In genomic region chr4:107930821-107931774, GRCh38 we compare ENCODE assay signal across 8 cellular contexts. TPM values are rescaled to one million over a fixed set of nuclear protein-coding genes. Genes with fewer than 3 reads are reported as not detected.
DNase-seq lines count a peak whose midpoint lies in the region; ATAC-seq and TF ChIP-seq lines count a peak whose summit lies in the region.

TSS of gene CYP2U1 (plus strand) at chr4:107931549. CDS start at chr4:107931644, 95 bp downstream.

- no peak within 1 kb of the TSS for H3K27ac ChIP-seq in A673 (ENCODE audit: low read depth, low read length, poor library complexity, severe bottlenecking)

- CTCF ChIA-PET in A673 (lab: Charles Lee): no interaction called here
- CTCF ChIA-PET in activated CD4-positive, alpha-beta T cell treated with anti-CD3 and anti-CD28 coated beads for 36 hours (lab: Charles Lee): interaction anchor here (0.9 to 1.8 kb wide), 4 partner anchors 10 to 640 kb away, joined by 3 to 5 read pairs (median 3); no protein-coding TSS in a partner anchor

- intact Hi-C loops in A673 (cut with micrococcal nuclease; ENCODE audit: unreplicated experiment): no loop called here
- intact Hi-C loops in activated CD4-positive, alpha-beta T cell treated with anti-CD3 and anti-CD28 coated beads for 36 hours (cut with DNase I, micrococcal nuclease): loop anchor here (1.0 to 2.0 kb wide), 3 partner anchors 58 to 211 kb away; partner anchors contain the start of genes HADH (in 2 of the 2) and PAPSS1 (in 2 of the 2)

- H3K27me3 ChIP-seq in A673 (replicated peaks; ENCODE audit: insufficient read depth, low read depth, low read length, poor library complexity): no peaks in the 10 kb centered on the region

- peak within 1 kb of the TSS; percentile 85 for H3K27ac Mint-ChIP-seq in activated CD4-positive, alpha-beta T cell treated with anti-CD3 and anti-CD28 coated beads for 36 hours
- peak within 1 kb of the TSS; percentile 97 for H3K27ac Mint-ChIP-seq in chondrocyte (ENCODE audit: unreplicated experiment)

- peaks cover 27% of the 10 kb centered on the region for H3K4me1 Mint-ChIP-seq in activated CD4-positive, alpha-beta T cell treated with anti-CD3 and anti-CD28 coated beads for 36 hours
- peaks cover 21% of the 10 kb centered on the region for H3K4me1 Mint-ChIP-seq in chondrocyte (ENCODE audit: low read depth)

- H3K9me3 Mint-ChIP-seq in activated CD4-positive, alpha-beta T cell treated with anti-CD3 and anti-CD28 coated beads for 36 hours (ENCODE audit: low read depth): no peaks in the 10 kb centered on the region
- no peaks in the 10 kb centered on the region for H3K9me3 Mint-ChIP-seq in chondrocyte (ENCODE audit: low read depth)

- peak; percentile 62 for DNase-seq in A673 (ENCODE audit: low spot score)
- DNase-seq in NCI-H345 (lab: John Stamatoyannopoulos, UW): peak; percentile 66
- DNase-seq in activated CD4-positive, alpha-beta T cell treated with anti-CD3 and anti-CD28 coated beads for 36 hours: peak; percentile 82
- DNase-seq in chondrocyte (ENCODE audit: low spot score): peak; percentile 91
- DNase-seq in left kidney (ENCODE audit: low read depth, low spot score): peak; percentile 93
- DNase-seq in stimulated activated CD4-positive, alpha-beta T cell treated with anti-CD3 and anti-CD28 coated beads, Interleukin-1b, Interleukin-23, amount 100 ng/mL, for 48 hours: peak; percentile 65

- H3K4me3 Mint-ChIP-seq in activated CD4-positive, alpha-beta T cell treated with anti-CD3 and anti-CD28 coated beads for 36 hours: peak within 1 kb of the TSS; percentile 71
- H3K4me3 Mint-ChIP-seq in chondrocyte (ENCODE audit: unreplicated experiment): peak within 1 kb of the TSS; percentile 89

- H3K36me3 Mint-ChIP-seq in activated CD4-positive, alpha-beta T cell treated with anti-CD3 and anti-CD28 coated beads for 36 hours (ENCODE audit: low read depth): peaks cover 5% of the 10 kb centered on the region
- H3K36me3 Mint-ChIP-seq in chondrocyte (ENCODE audit: low read depth): no peaks in the 10 kb centered on the region

- BruUV-seq in A673 (replicated peaks; lab: Mats Ljungman, UMichigan): no TSS peak

- ATAC-seq in GM18520 (IDR thresholded peaks at IDR 0.05; ENCODE audit: unreplicated experiment) (peak; percentile 91), HG03045 (IDR thresholded peaks at IDR 0.05; ENCODE audit: unreplicated experiment) (peak; percentile 94)
- peak; percentile 89 for ATAC-seq in activated CD4-positive, alpha-beta T cell treated with anti-CD3 and anti-CD28 coated beads for 36 hours

- POLR2A ChIA-PET in A673 (lab: Charles Lee; ENCODE audit: low non-redundant PET): no interaction called here
- POLR2A ChIA-PET in activated CD4-positive, alpha-beta T cell treated with anti-CD3 and anti-CD28 coated beads for 36 hours (lab: Charles Lee): no interaction called here

- no peaks in the 10 kb centered on the region for H3K27me3 Mint-ChIP-seq in activated CD4-positive, alpha-beta T cell treated with anti-CD3 and anti-CD28 coated beads for 36 hours
- no peaks in the 10 kb centered on the region for H3K27me3 Mint-ChIP-seq in chondrocyte (ENCODE audit: low read depth)

- H3K4me1 ChIP-seq in A673 (ENCODE audit: insufficient read depth, low read length, poor library complexity, severe bottlenecking): peaks cover 6% of the 10 kb centered on the region

- H3K36me3 ChIP-seq in A673 (ENCODE audit: insufficient read depth, low read length, poor library complexity, severe bottlenecking): no peaks in the 10 kb centered on the region

- peak within 1 kb of the TSS; percentile 68 for H3K4me3 ChIP-seq in A673 (ENCODE audit: low read depth, low read length, poor library complexity, severe bottlenecking)

- TF ChIP-seq CTCF in A673 (conservative IDR thresholded peaks at IDR 0.05; ENCODE audit: low read depth, low read length) (no peak), chondrocyte (IDR thresholded peaks at IDR 0.05) (peak; percentile 49)

- no peaks in the 10 kb centered on the region for H3K9me3 ChIP-seq in A673 (ENCODE audit: low read depth, low read length, poor library complexity, severe bottlenecking)

RNA-seq across cellular contexts. Expression of gene CYP2U1, which starts in this region (rescaled TPM):
- 0.82 and 1.5 TPM in 2 replicates for total RNA-seq in A673 (2021)
- total RNA-seq in activated CD4-positive, alpha-beta T cell treated with anti-CD3 and anti-CD28 coated beads for 36 hours: 1 to 10 TPM; 2.3 to 2.4 TPM
- 14.0 to 16.9 TPM (median 16.4 TPM) in 3 replicates for total RNA-seq in chondrocyte
